ENCODE assay signal across 11 cellular contexts in genomic region chr20:60258255-60258863, GRCh38.
"Had no signal": no experiment of that assay in that cellular context is flagged by ENCODE, and none has a peak within 500 bp of the region (broad histone marks: within the 10 kb centered on the region; RNA-seq: fewer than 3 reads in every experiment).

No MANE protein-coding gene starts in this region.

- DNase-seq: activated CD4-positive, alpha-beta T cell treated with anti-CD3 and anti-CD28 coated beads for 36 hours; activated CD4-positive, alpha-beta T cell treated with anti-CD3 and anti-CD28 coated beads, Interleukin-2, amount 50 U/mL, for 48 hours; activated naive CD4-positive, alpha-beta T cell treated with Interleukin-2 at 50 U/mL for 16 hours; activated naive CD8-positive, alpha-beta T cell treated with anti-CD3 and anti-CD28 coated beads, Interleukin-2, amount 10 ng/mL, durations not matched to agents 7 days and 5 days; activated T-cell treated with anti-CD3 and anti-CD28 coated beads, Interleukin-2, amount 50 U/mL, for 24 hours; dermis blood vessel endothelial cell; mesenchymal stem cell; naive thymus-derived CD8-positive, alpha-beta T cell; retina; stimulated activated CD4-positive, alpha-beta T cell treated with anti-CD3 and anti-CD28 coated beads, Interleukin-2, amount 100 ng/mL, for 24 hours; stimulated activated naive CD4-positive, alpha-beta T cell treated with Interleukin-2 at 50 U/mL for 16 hours had no signal
